In genomic region chr5:163880307-163880706, GRCh38 we compare ENCODE assay signal across 25 cellular contexts.
DNase-seq lines count a peak whose midpoint lies in the region; ATAC-seq and TF ChIP-seq lines count a peak whose summit lies in the region.
"Had no signal": no experiment of that assay in that cellular context is flagged by ENCODE, and none has a peak within 500 bp of the region (broad histone marks: within the 10 kb centered on the region; RNA-seq: fewer than 3 reads in every experiment).

No MANE protein-coding gene starts in this region.

- no peak overlapping the region for H3K23ac ChIP-seq in trophoblast cell (ENCODE audit: low read length)

- no CpG with 5 or more reads among the region's 2 CpGs for WGBS in trophoblast cell (ENCODE audit: extremely low coverage, insufficient coverage, insufficient read length)

- no peaks in the 10 kb centered on the region for H3K36me3 ChIP-seq in fibroblast of lung (ENCODE audit: control insufficient read depth, insufficient read depth, low read length)
- H3K36me3 ChIP-seq in trophoblast cell (ENCODE audit: control insufficient read depth in 1 of 2, insufficient read depth in 2 of 2, low read length in 2 of 2), result no peaks in the 10 kb centered on the region
- H3K36me3 ChIP-seq: left lung, MG63, neutrophil, sigmoid colon, suprapubic skin had no signal

- H3K27me3 ChIP-seq in fibroblast of lung (ENCODE audit: control insufficient read depth, insufficient read depth, low read length) (no peaks in the 10 kb centered on the region), trophoblast cell (ENCODE audit: insufficient read depth, low read length) (no peaks in the 10 kb centered on the region)
- H3K27me3 ChIP-seq: body of pancreas, left lung, MG63, neutrophil, sigmoid colon, suprapubic skin had no signal

- H4K12ac ChIP-seq in trophoblast cell (ENCODE audit: low read depth, low read length), result no peak overlapping the region

- H4K8ac ChIP-seq in trophoblast cell (ENCODE audit: low read depth, low read length), result no peak overlapping the region

- H3K27ac ChIP-seq in fibroblast of lung (ENCODE audit: insufficient read depth, low read length), result no peak overlapping the region
- no peak overlapping the region for H3K27ac ChIP-seq in trophoblast cell (ENCODE audit: low read depth, low read length)
- H3K27ac ChIP-seq: body of pancreas, left lung, neutrophil, sigmoid colon, suprapubic skin had no signal

- H3K4me3 ChIP-seq in fibroblast of lung (replicated peaks in 1 of 4; ENCODE audit: control extremely low read depth in 1 of 4, insufficient read depth in 1 of 4, low read depth in 3 of 4, low read length in 4 of 4), result no peak overlapping the region
- no peak overlapping the region for H3K4me3 ChIP-seq in trophoblast cell (ENCODE audit: low read depth, low read length)
- H3K4me3 ChIP-seq: body of pancreas, left lung, MG63, sigmoid colon, suprapubic skin had no signal

- H3K36me3 Mint-ChIP-seq in HFFc6 (ENCODE audit: low read depth), result no peaks in the 10 kb centered on the region
- H3K36me3 Mint-ChIP-seq: activated naive CD8-positive, alpha-beta T cell; CD4-positive, alpha-beta memory T cell; stimulated activated naive B cell treated with anti-CD40 and anti-IgM and Interleukin-4, amounts not matched to agents 10 μg/mL and 1 μg/mL and 100 μg/mL, for 72 hours had no signal

- H4K20me1 ChIP-seq in fibroblast of lung (ENCODE audit: control insufficient read depth, extremely low read depth, insufficient read depth, low read length), result no peaks in the 10 kb centered on the region

- H3K4ac ChIP-seq in trophoblast cell (ENCODE audit: low read depth, low read length), result no peak overlapping the region

- peaks cover 17% of the 10 kb centered on the region for H3K4me1 Mint-ChIP-seq in HFFc6 (ENCODE audit: low read depth)
- H3K4me1 Mint-ChIP-seq: CD4-positive, alpha-beta memory T cell; stimulated activated naive B cell treated with anti-CD40 and anti-IgM and Interleukin-4, amounts not matched to agents 10 μg/mL and 1 μg/mL and 100 μg/mL, for 72 hours had no signal

- H3K9me3 ChIP-seq in fibroblast of lung (ENCODE audit: control insufficient read depth, insufficient read depth, low read depth, low read length), result no peaks in the 10 kb centered on the region
- H3K9me3 ChIP-seq in trophoblast cell (ENCODE audit: insufficient read depth, low read depth, low read length), result peaks cover 1% of the 10 kb centered on the region
- H3K9me3 ChIP-seq: body of pancreas, left lung, MG63, neutrophil, sigmoid colon, suprapubic skin had no signal

- ATAC-seq in Right ventricle myocardium inferior (no peak), GM21576 (IDR thresholded peaks at IDR 0.05; ENCODE audit: unreplicated experiment) (no peak)
- ATAC-seq: body of pancreas; left lung; stimulated activated naive B cell treated with anti-CD40 and anti-IgM and Interleukin-4, amounts not matched to agents 10 μg/mL and 1 μg/mL and 100 μg/mL, for 72 hours had no signal

- H2BK5ac ChIP-seq in trophoblast cell (ENCODE audit: low read depth, low read length, poor library complexity), result no peak overlapping the region

- H3K79me1 ChIP-seq in trophoblast cell (ENCODE audit: low read length), result no peaks in the 10 kb centered on the region

- no peaks in the 10 kb centered on the region for H3K9me3 Mint-ChIP-seq in HFFc6
- H3K9me3 Mint-ChIP-seq: stimulated activated naive B cell treated with anti-CD40 and anti-IgM and Interleukin-4, amounts not matched to agents 10 μg/mL and 1 μg/mL and 100 μg/mL, for 72 hours; T-helper 2 cell treated with Interferon-gamma antibody and Interleukin-4, amounts not matched to agents 5 μg/mL and 100 μg/mL, for 36 hours had no signal

- H2BK12ac ChIP-seq in trophoblast cell (ENCODE audit: low read length), result no peak overlapping the region

- no peak overlapping the region for H2AK5ac ChIP-seq in trophoblast cell (ENCODE audit: low read length)

- intact Hi-C loops in Right ventricle myocardium inferior (cut with DNase I), result no loop called here

- no peak overlapping the region for H2AFZ ChIP-seq in fibroblast of lung (ENCODE audit: low read length)
- no peak overlapping the region for H2AFZ ChIP-seq in trophoblast cell (ENCODE audit: insufficient read depth, low read length, poor library complexity)

- no peak overlapping the region for H3K18ac ChIP-seq in trophoblast cell (ENCODE audit: low read length)

- no peaks in the 10 kb centered on the region for H3K79me2 ChIP-seq in fibroblast of lung (ENCODE audit: control insufficient read depth, insufficient read depth, low read length)
- H3K79me2 ChIP-seq in trophoblast cell (ENCODE audit: control insufficient read depth, insufficient read depth, low read length, poor library complexity), result no peaks in the 10 kb centered on the region

- no peak overlapping the region for H3K4me2 ChIP-seq in fibroblast of lung (ENCODE audit: extremely low read depth, insufficient read depth, low read length)
- no peak overlapping the region for H3K4me2 ChIP-seq in trophoblast cell (ENCODE audit: low read length)

- TF ChIP-seq CTCF in HFFc6 (IDR thresholded peaks at IDR 0.05), result no peak
- TF ChIP-seq CTCF in fibroblast of lung (conservative IDR thresholded peaks at IDR 0.05 in 1 of 2, IDR thresholded peaks at IDR 0.05 in 1 of 2; ENCODE audit: low read depth in 1 of 2, low read length in 2 of 2), result no peak

- no peak overlapping the region for H3K14ac ChIP-seq in trophoblast cell (ENCODE audit: low read length)

- H4K91ac ChIP-seq in trophoblast cell (ENCODE audit: low read depth, low read length), result no peak overlapping the region

- H3K9ac ChIP-seq in fibroblast of lung (ENCODE audit: insufficient read depth, low read length), result no peak overlapping the region
- no peak overlapping the region for H3K9ac ChIP-seq in trophoblast cell (ENCODE audit: low read length)

- H3K4me3 Mint-ChIP-seq in HFFc6, result peak overlapping the region; percentile 16; the same call in 1 of the 2 replicates
- H3K4me3 Mint-ChIP-seq: activated naive CD8-positive, alpha-beta T cell; CD4-positive, alpha-beta memory T cell; stimulated activated naive B cell treated with anti-CD40 and anti-IgM and Interleukin-4, amounts not matched to agents 10 μg/mL and 1 μg/mL and 100 μg/mL, for 72 hours; T-helper 2 cell treated with Interferon-gamma antibody and Interleukin-4, amounts not matched to agents 5 μg/mL and 100 μg/mL, for 36 hours had no signal

- DNase-seq in HFFc6 (peak; percentile 21), amniotic epithelial cell (ENCODE audit: low read depth) (peak; percentile 78), fibroblast of lung (ENCODE audit: low read depth in 2 of 2) (peak; percentile 61 to 80), trophoblast cell (peak; percentile 68 to 97), NCI-H345 (lab: John Stamatoyannopoulos, UW) (no peak), Right ventricle myocardium inferior (ENCODE audit: missing footprints) (no peak)
- DNase-seq: activated CD4-positive, alpha-beta T cell treated with anti-CD3 and anti-CD28 coated beads for 48 hours; activated CD8-positive, alpha-beta memory T cell treated with anti-CD3 and anti-CD28 coated beads for 24 hours; activated effector memory CD4-positive, alpha-beta T cell treated with Interleukin-2 at 50 U/mL for 16 hours; body of pancreas; CD4-positive, alpha-beta memory T cell; effector CD4-positive, alpha-beta T cell; hippocampal formation; left lung; MG63; NCI-H2081; NCI-H446; sigmoid colon; stimulated activated naive B cell treated with anti-CD40 and anti-IgM and Interleukin-4, amounts not matched to agents 10 μg/mL and 1 μg/mL and 100 μg/mL, for 72 hours had no signal

- no peaks in the 10 kb centered on the region for H3K27me3 Mint-ChIP-seq in HFFc6 (ENCODE audit: insufficient read depth)
- H3K27me3 Mint-ChIP-seq: activated naive CD8-positive, alpha-beta T cell; CD4-positive, alpha-beta memory T cell; progenitor cell of endocrine pancreas had no signal

- H2BK120ac ChIP-seq in trophoblast cell (ENCODE audit: insufficient read depth, low read length, poor library complexity), result no peak overlapping the region

- no peaks in the 10 kb centered on the region for H3K4me1 ChIP-seq in fibroblast of lung (ENCODE audit: control insufficient read depth, extremely low read depth, insufficient read depth, low read length)
- H3K4me1 ChIP-seq in trophoblast cell (ENCODE audit: control insufficient read depth in 1 of 2, insufficient read depth in 2 of 2, low read length in 2 of 2), result peaks cover 0 to 2% of the 10 kb centered on the region in 2 experiments
- H3K4me1 ChIP-seq: body of pancreas, left lung, suprapubic skin had no signal

- H3K27ac Mint-ChIP-seq in HFFc6, result no peak overlapping the region
- H3K27ac Mint-ChIP-seq: activated naive CD8-positive, alpha-beta T cell; progenitor cell of endocrine pancreas; stimulated activated naive B cell treated with anti-CD40 and anti-IgM and Interleukin-4, amounts not matched to agents 10 μg/mL and 1 μg/mL and 100 μg/mL, for 72 hours; T-helper 2 cell treated with Interferon-gamma antibody and Interleukin-4, amounts not matched to agents 5 μg/mL and 100 μg/mL, for 36 hours had no signal

Comparison
In these comparisons a context has a peak if more than half of its experiments do, and no peak if none do; other contexts are left out.
1. DNase-seq: peak in HFFc6 (single experiment), amniotic epithelial cell (single experiment), fibroblast of lung (2 of 2) and trophoblast cell (2 of 2); none in NCI-H345 (single experiment) and Right ventricle myocardium inferior (single experiment).